16 cellular contexts compared by ENCODE assay signal in the genomic region with DNA sequence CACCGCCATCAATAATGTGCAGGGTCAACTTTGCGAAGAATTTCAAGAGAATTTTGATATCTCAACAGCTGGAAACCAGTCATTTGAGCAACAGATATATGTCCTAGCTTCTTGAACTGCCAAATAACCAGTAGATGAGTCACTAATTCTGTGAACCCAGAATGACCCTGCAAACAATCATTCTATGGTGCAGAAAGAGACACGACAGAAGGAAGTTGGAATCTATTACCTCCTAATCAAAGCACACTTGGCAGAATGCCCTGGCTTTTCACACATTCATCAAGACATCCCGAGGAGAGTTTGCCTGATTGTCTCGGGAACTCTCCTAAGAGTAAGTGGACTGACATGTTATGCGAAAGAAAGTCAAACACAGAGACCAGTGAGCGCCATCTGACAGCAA.
DNase-seq lines count a peak whose midpoint lies in the region; ATAC-seq and TF ChIP-seq lines count a peak whose summit lies in the region.
"Had no signal": no experiment of that assay in that cellular context is flagged by ENCODE, and none has a peak within 500 bp of the region (broad histone marks: within the 10 kb centered on the region; RNA-seq: fewer than 3 reads in every experiment).

No MANE protein-coding gene starts in this region.

- H3K27ac ChIP-seq in lung (ENCODE audit: low read depth in 1 of 2, low read length in 1 of 2) = no peak overlapping the region
- H3K27ac ChIP-seq in upper lobe of right lung = no peak overlapping the region
- H3K27ac ChIP-seq: BLaER1, pancreas had no signal

- H3K4me3 ChIP-seq in lung (no peak overlapping the region), upper lobe of right lung (no peak overlapping the region)
- H3K4me3 ChIP-seq: BLaER1, pancreas had no signal

- H3K27me3 ChIP-seq in lung (ENCODE audit: control insufficient read depth, insufficient read depth) (no peaks in the 10 kb centered on the region), upper lobe of right lung (no peaks in the 10 kb centered on the region)
- H3K27me3 ChIP-seq: BLaER1, pancreas had no signal

- TF ChIP-seq CTCF in lung (IDR thresholded peaks at IDR 0.05; ENCODE audit: control extremely low read depth, extremely low read depth) = no peak
- no peak for TF ChIP-seq CTCF in upper lobe of right lung (IDR thresholded peaks at IDR 0.05)

- peak; percentile 14 for ATAC-seq in lung (ENCODE audit: insufficient read depth, low FRiP score)
- no peak for ATAC-seq in upper lobe of right lung
- ATAC-seq in GM18498 (IDR thresholded peaks at IDR 0.05; ENCODE audit: unreplicated experiment) = no peak
- ATAC-seq: activated CD8-positive, alpha-beta memory T cell treated with anti-CD3 and anti-CD28 coated beads, Interleukin-2, amount 10 ng/mL, durations not matched to agents 7 days and 5 days; activated naive CD4-positive, alpha-beta T cell treated with anti-CD3 and anti-CD28 coated beads, Interleukin-2, amount 50 U/mL, for 72 hours; left ventricle myocardium superior had no signal

- 41 to 52% methylated on average over 7 of the region's 7 CpGs for WGBS in lung, 2 donors

- H3K36me3 ChIP-seq in lung (ENCODE audit: control insufficient read depth in 2 of 2, insufficient read depth in 2 of 2, low read length in 2 of 2) = no peaks in the 10 kb centered on the region
- no peaks in the 10 kb centered on the region for H3K36me3 ChIP-seq in upper lobe of right lung
- H3K36me3 ChIP-seq: BLaER1, pancreas had no signal

- H3K9me3 ChIP-seq in lung (ENCODE audit: control insufficient read depth in 2 of 2, insufficient read depth in 1 of 2, low read length in 1 of 2) (peaks cover 0 to 4% of the 10 kb centered on the region in 2 donors), upper lobe of right lung (no peaks in the 10 kb centered on the region)
- H3K9me3 ChIP-seq: BLaER1, pancreas had no signal

- intact Hi-C loops in upper lobe of right lung (cut with DNase I) = no loop called here

- H3K4me1 ChIP-seq in lung (ENCODE audit: control insufficient read depth in 2 of 2, insufficient read depth in 2 of 2, low read length in 2 of 2) (no peaks in the 10 kb centered on the region), upper lobe of right lung (no peaks in the 10 kb centered on the region)
- H3K4me1 ChIP-seq: pancreas had no signal

- DNase-seq in AG08395 (ENCODE audit: low spot score) (peak; percentile 70), HT-29 (ENCODE audit: low spot score) (peak; percentile 98), astrocyte of the hippocampus (ENCODE audit: low read depth, low spot score) (peak; percentile 81), lung (ENCODE audit: low spot score) (no peak), upper lobe of right lung (no peak), RPMI8226 (no peak), putamen (ENCODE audit: low spot score) (no peak)
- DNase-seq: activated CD8-positive, alpha-beta memory T cell treated with anti-CD3 and anti-CD28 coated beads, Interleukin-2, amount 10 ng/mL, durations not matched to agents 7 days and 5 days; glutamatergic neuron; left ventricle myocardium superior; MM.1S; stimulated activated CD4-positive, alpha-beta T cell treated with anti-CD3 and anti-CD28 coated beads, Interleukin-1b, Interleukin-23, amount 100 ng/mL, for 48 hours had no signal

Comparison
In these comparisons a context has a peak if more than half of its experiments do, and no peak if none do; other contexts are left out.
1. DNase-seq: peak in AG08395 (single experiment), HT-29 (single experiment) and astrocyte of the hippocampus (single experiment); none in lung (single experiment), upper lobe of right lung (single experiment), RPMI8226 (single experiment) and putamen (single experiment).